Comparison of ENCODE assay signal across 8 cellular contexts in genomic region chr19:11422163-11423068, GRCh38. TPM values are rescaled to one million over a fixed set of nuclear protein-coding genes. Genes with fewer than 3 reads are reported as not detected.
DNase-seq lines count a peak whose midpoint lies in the region; ATAC-seq lines count a peak whose summit lies in the region.

No MANE protein-coding gene starts in this region.

- H3K27me3 Mint-ChIP-seq in T-helper 17 cell = peaks cover 46% of the 10 kb centered on the region

- H3K4me3 Mint-ChIP-seq in T-helper 17 cell = peak overlapping the region; percentile 90

- DNase-seq in EH (ENCODE audit: low read depth) (peak; percentile 80), T-helper 17 cell (peak; percentile 43 to 54 (median 53)), amniotic epithelial cell (ENCODE audit: low read depth) (peak; percentile 20), NCI-H446 (lab: John Stamatoyannopoulos, UW) (no peak), NCI-H2029 treated with DMSO at 0.1 percent for 48 hours (lab: John Stamatoyannopoulos, UW) (no peak)
- peak; percentile 33 to 72 for DNase-seq in stimulated activated CD4-positive, alpha-beta T cell treated with anti-CD3 and anti-CD28 coated beads, Interleukin-12 subunit alpha, Interleukin-12 subunit beta, amount 100 ng/mL, for 24 hours (ENCODE audit: low read depth in 2 of 2)

- peaks cover 2% of the 10 kb centered on the region for H3K36me3 Mint-ChIP-seq in T-helper 17 cell (ENCODE audit: low read depth)

- H3K27ac Mint-ChIP-seq in T-helper 17 cell = no peak overlapping the region

- ATAC-seq in HG02885 (IDR thresholded peaks at IDR 0.05; ENCODE audit: poor library complexity, unreplicated experiment) (peak; percentile 56), T-helper 17 cell (peak; percentile 84)

- no peaks in the 10 kb centered on the region for H3K9me3 ChIP-seq in T-helper 17 cell (ENCODE audit: control insufficient read depth, low read length, poor library complexity, severe bottlenecking)

- peaks cover 39% of the 10 kb centered on the region for H3K4me1 Mint-ChIP-seq in T-helper 17 cell

- H3K4me3 ChIP-seq in iPS-11a (ENCODE audit: low read depth, low read length) = peak overlapping the region; percentile 31

RNA-seq across cellular contexts. Expression of gene RGL3, which starts 3.3 kb away (rescaled TPM):
- not detected for total RNA-seq in T-helper 17 cell

RNA-seq across cellular contexts. Expression of gene ODAD3, which starts 12.5 kb away (rescaled TPM):
- not detected for total RNA-seq in T-helper 17 cell

RNA-seq across cellular contexts. Expression of gene PRKCSH, which starts 13.0 kb away (rescaled TPM):
- 100 to 1,000 TPM; 233 to 250 TPM for total RNA-seq in T-helper 17 cell

RNA-seq across cellular contexts. Expression of gene EPOR, which starts 38.3 kb away (rescaled TPM):
- 1 to 10 TPM; 7.3 to 9.9 TPM for total RNA-seq in T-helper 17 cell

RNA-seq across cellular contexts. Expression of gene SWSAP1, which starts 48.0 kb away (rescaled TPM):
- 1 to 10 TPM; 2.6 to 2.9 TPM for total RNA-seq in T-helper 17 cell

Comparison
In these comparisons a context has a peak if more than half of its experiments do, and no peak if none do; other contexts are left out.
1. DNase-seq: peak in EH (single experiment), T-helper 17 cell (3 of 3), amniotic epithelial cell (single experiment) and stimulated activated CD4-positive, alpha-beta T cell treated with anti-CD3 and anti-CD28 coated beads, Interleukin-12 subunit alpha, Interleukin-12 subunit beta, amount 100 ng/mL, for 24 hours (2 of 2); none in NCI-H446 (0 of 2) and NCI-H2029 treated with DMSO at 0.1 percent for 48 hours (single experiment).